In the genomic region with DNA sequence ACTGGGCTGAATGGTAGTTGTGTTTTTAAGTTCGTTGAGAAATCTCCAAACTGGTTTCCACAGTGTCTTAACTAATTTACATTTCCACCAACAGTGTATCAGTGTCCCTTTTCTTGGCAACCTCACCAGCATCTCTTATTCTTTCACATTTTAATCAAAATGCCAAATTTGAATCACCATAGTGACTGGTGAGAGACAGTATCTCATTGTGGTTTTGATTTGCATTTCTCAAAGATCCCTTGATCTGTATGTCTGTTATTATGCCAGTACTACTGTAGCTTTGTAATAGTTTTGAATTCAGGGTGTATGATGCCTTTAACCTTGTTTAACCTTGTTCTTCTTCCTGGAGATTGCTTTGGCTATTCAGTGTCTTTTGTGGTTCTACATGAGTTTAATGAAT, we compare ENCODE assay signal across 18 cellular contexts. TPM values are rescaled to one million over a fixed set of nuclear protein-coding genes. Genes with fewer than 3 reads are reported as not detected.
DNase-seq lines count a peak whose midpoint lies in the region; ATAC-seq lines count a peak whose summit lies in the region.
"Had no signal": no experiment of that assay in that cellular context is flagged by ENCODE, and none has a peak within 500 bp of the region (broad histone marks: within the 10 kb centered on the region; RNA-seq: fewer than 3 reads in every experiment).

No MANE protein-coding gene starts in this region.

- no peak overlapping the region for H3K4me3 Mint-ChIP-seq in activated T-cell treated with anti-CD3 and anti-CD28 coated beads, Interleukin-2, amount 50 U/mL, for 24 hours
- no peak overlapping the region for H3K4me3 Mint-ChIP-seq in T-cell
- peak overlapping the region in 1 of 2 donors; percentile 28 for H3K4me3 Mint-ChIP-seq in stimulated activated naive CD8-positive, alpha-beta T cell treated with anti-CD3 and anti-CD28 coated beads, Interleukin-15, amount 100 ng/mL, for 72 hours
- H3K4me3 Mint-ChIP-seq: HFFc6 had no signal

- CTCF ChIA-PET in T-cell (lab: Charles Lee), result no interaction called here

- DNase-seq in activated T-cell treated with anti-CD3 and anti-CD28 coated beads, Interleukin-2, amount 50 U/mL, for 24 hours, result no peak
- no peak for DNase-seq in activated T-cell treated with anti-CD3 and anti-CD28 coated beads, Interleukin-2, amount 50 U/mL, for 1 hour
- no peak for DNase-seq in T-cell
- DNase-seq in foreskin melanocyte, result peak; percentile 22
- DNase-seq in stimulated activated naive CD8-positive, alpha-beta T cell treated with anti-CD3 and anti-CD28 coated beads, Interleukin-15, amount 100 ng/mL, for 72 hours, result no peak
- no peak for DNase-seq in anterior cingulate cortex (lab: John Stamatoyannopoulos, UW)
- DNase-seq: COR-L47, GF-D8, HFFc6, NCI-H187 treated with DMSO at 0.1 percent for 48 hours, NCI-H2171, NCI-H446 treated with DMSO at 0.1 percent for 48 hours, PC-3 had no signal

- peaks cover 2% of the 10 kb centered on the region for H3K9me3 Mint-ChIP-seq in activated T-cell treated with anti-CD3 and anti-CD28 coated beads, Interleukin-2, amount 50 U/mL, for 24 hours
- peaks cover 0 to 3% (median 0%) of the 10 kb centered on the region in 3 donors for H3K9me3 Mint-ChIP-seq in T-cell
- peaks cover 13% of the 10 kb centered on the region in 2 donors for H3K9me3 Mint-ChIP-seq in stimulated activated naive CD8-positive, alpha-beta T cell treated with anti-CD3 and anti-CD28 coated beads, Interleukin-15, amount 100 ng/mL, for 72 hours

- peak overlapping the region; percentile 63 for H3K27ac Mint-ChIP-seq in activated T-cell treated with anti-CD3 and anti-CD28 coated beads, Interleukin-2, amount 50 U/mL, for 24 hours
- peak overlapping the region in 1 of 2 donors; percentile 37 for H3K27ac Mint-ChIP-seq in T-cell
- no peak overlapping the region for H3K27ac Mint-ChIP-seq in stimulated activated naive CD8-positive, alpha-beta T cell treated with anti-CD3 and anti-CD28 coated beads, Interleukin-15, amount 100 ng/mL, for 72 hours
- H3K27ac Mint-ChIP-seq: HFFc6 had no signal

- peaks cover 34% of the 10 kb centered on the region for H3K4me1 Mint-ChIP-seq in activated T-cell treated with anti-CD3 and anti-CD28 coated beads, Interleukin-2, amount 50 U/mL, for 24 hours (ENCODE audit: low read depth)
- peaks cover 0 to 23% (median 7%) of the 10 kb centered on the region in 3 donors for H3K4me1 Mint-ChIP-seq in T-cell
- peaks cover 37% of the 10 kb centered on the region for H3K4me1 Mint-ChIP-seq in stimulated activated naive CD8-positive, alpha-beta T cell treated with anti-CD3 and anti-CD28 coated beads, Interleukin-15, amount 100 ng/mL, for 72 hours

- POLR2A ChIA-PET in T-cell (lab: Charles Lee), result no interaction called here

- H3K27me3 Mint-ChIP-seq in activated T-cell treated with anti-CD3 and anti-CD28 coated beads, Interleukin-2, amount 50 U/mL, for 24 hours, result peaks cover 20% of the 10 kb centered on the region
- peaks cover 8 to 12% of the 10 kb centered on the region in 2 donors for H3K27me3 Mint-ChIP-seq in T-cell
- no peaks in the 10 kb centered on the region for H3K27me3 Mint-ChIP-seq in stimulated activated naive CD8-positive, alpha-beta T cell treated with anti-CD3 and anti-CD28 coated beads, Interleukin-15, amount 100 ng/mL, for 72 hours

- ATAC-seq in T-cell (replicated peaks in 1 of 4) (peak; percentile 37 to 76 (median 44)), GM18870 (IDR thresholded peaks at IDR 0.05; ENCODE audit: unreplicated experiment) (no peak)
- peak; percentile 89 for ATAC-seq in stimulated activated naive CD8-positive, alpha-beta T cell treated with anti-CD3 and anti-CD28 coated beads, Interleukin-15, amount 100 ng/mL, for 72 hours
- ATAC-seq: A549, K562, PC-3 had no signal

- H3K36me3 Mint-ChIP-seq in activated T-cell treated with anti-CD3 and anti-CD28 coated beads, Interleukin-2, amount 50 U/mL, for 24 hours (ENCODE audit: low read depth), result peaks cover 2% of the 10 kb centered on the region
- no peaks in the 10 kb centered on the region for H3K36me3 Mint-ChIP-seq in T-cell

RNA-seq across cellular contexts. Expression of gene EIF2S3B, which starts 2.2 kb away (rescaled TPM):
- 1 to 10 TPM in 2 of 5 donors, under 1 TPM in 3; 0.28 to 3.9 (median 0.63) TPM for total RNA-seq in T-cell

RNA-seq across cellular contexts. Expression of gene KLRC1, which starts 50.3 kb away (rescaled TPM):
- total RNA-seq in T-cell, result 10 to 100 TPM in 1 of 5 donors, 1 to 10 TPM in 4; 1.7 to 11.2 (median 2.9) TPM
- total RNA-seq: Daoy, H1, HFFc6, K562, PC-3 had no signal
